Comparison of ENCODE assay signal across 30 cellular contexts in the genomic region with DNA sequence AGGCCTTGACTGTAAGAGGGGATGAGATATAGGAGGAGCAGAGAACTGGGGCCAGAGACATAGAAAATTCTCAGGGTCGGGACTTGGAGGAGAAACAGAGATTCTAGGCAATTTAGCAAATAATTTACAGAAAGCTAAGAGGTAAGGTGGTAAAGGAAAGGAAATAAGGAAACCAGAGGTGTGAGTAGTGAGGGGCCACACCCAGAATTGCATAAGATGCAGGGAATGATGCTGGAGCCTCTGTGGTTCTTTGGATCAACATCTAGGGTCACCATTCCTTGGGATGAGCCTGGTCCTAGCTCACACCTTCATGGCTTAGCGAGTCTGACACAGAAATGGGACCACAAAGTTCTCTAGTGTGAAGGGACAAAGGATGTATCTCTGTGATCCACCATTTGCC. TPM values are rescaled to one million over a fixed set of nuclear protein-coding genes. Genes with fewer than 3 reads are reported as not detected.
"Had no signal": no experiment of that assay in that cellular context is flagged by ENCODE, and none has a peak within 500 bp of the region (broad histone marks: within the 10 kb centered on the region; RNA-seq: fewer than 3 reads in every experiment).

No MANE protein-coding gene starts in this region.

- H3K4me3 ChIP-seq: heart right ventricle, pancreas, prostate gland, sigmoid colon, smooth muscle cell, stomach, tibial artery, upper lobe of right lung had no signal

- H3K27ac Mint-ChIP-seq: activated CD4-positive, alpha-beta memory T cell treated with anti-CD3 and anti-CD28 coated beads, Interleukin-2, amount 10 ng/mL, durations not matched to agents 7 days and 5 days; activated CD4-positive, alpha-beta T cell treated with anti-CD3 and anti-CD28 coated beads, Interleukin-2, amount 10 ng/mL, durations not matched to agents 7 days and 5 days; activated T-cell treated with anti-CD3 and anti-CD28 coated beads, Interleukin-2, amount 50 U/mL, for 24 hours; mesothelial cell of epicardium; naive thymus-derived CD4-positive, alpha-beta T cell; stimulated activated memory B cell treated with anti-CD40 and anti-IgM and Interleukin-4, amounts not matched to agents 10 μg/mL and 1 μg/mL and 100 μg/mL, for 72 hours; WTC11 had no signal

- H3K27me3 ChIP-seq: foreskin keratinocyte, heart right ventricle, pancreas, sigmoid colon, stomach, tibial artery, upper lobe of right lung had no signal

- H3K4me1 Mint-ChIP-seq: activated CD4-positive, alpha-beta memory T cell treated with anti-CD3 and anti-CD28 coated beads, Interleukin-2, amount 10 ng/mL, durations not matched to agents 7 days and 5 days; stimulated activated memory B cell treated with anti-CD40 and anti-IgM and Interleukin-4, amounts not matched to agents 10 μg/mL and 1 μg/mL and 100 μg/mL, for 72 hours had no signal

- H3K4me3 Mint-ChIP-seq: activated CD4-positive, alpha-beta memory T cell treated with anti-CD3 and anti-CD28 coated beads, Interleukin-2, amount 10 ng/mL, durations not matched to agents 7 days and 5 days; activated CD4-positive, alpha-beta T cell treated with anti-CD3 and anti-CD28 coated beads, Interleukin-2, amount 10 ng/mL, durations not matched to agents 7 days and 5 days; activated T-cell treated with anti-CD3 and anti-CD28 coated beads, Interleukin-2, amount 50 U/mL, for 24 hours; mesothelial cell of epicardium; naive thymus-derived CD4-positive, alpha-beta T cell; stimulated activated memory B cell treated with anti-CD40 and anti-IgM and Interleukin-4, amounts not matched to agents 10 μg/mL and 1 μg/mL and 100 μg/mL, for 72 hours; WTC11 had no signal

- H3K4me1 ChIP-seq: pancreas, prostate gland, tibial artery had no signal

- DNase-seq: activated CD4-positive, alpha-beta memory T cell treated with anti-CD3 and anti-CD28 coated beads, Interleukin-2, amount 10 ng/mL, durations not matched to agents 7 days and 5 days; activated CD4-positive, alpha-beta T cell treated with anti-CD3 and anti-CD28 coated beads for 1 hour; activated CD4-positive, alpha-beta T cell treated with anti-CD3 and anti-CD28 coated beads, Interleukin-2, amount 10 ng/mL, durations not matched to agents 7 days and 5 days; activated gamma-delta T cell; activated naive CD4-positive, alpha-beta T cell treated with anti-CD3 and anti-CD28 coated beads, Interleukin-2, amount 50 U/mL, for 16 hours; activated T-cell treated with anti-CD3 and anti-CD28 coated beads, Interleukin-2, amount 50 U/mL, for 24 hours; amniotic stem cell; effector CD8-positive, alpha-beta T cell; erythroblast; foreskin keratinocyte; heart right ventricle; left cardiac atrium; naive thymus-derived CD4-positive, alpha-beta T cell; nucleus accumbens; pancreas; sigmoid colon; stimulated activated CD4-positive, alpha-beta T cell treated with anti-CD3 and anti-CD28 coated beads, Interleukin-1b, Interleukin-23, amount 100 ng/mL, for 48 hours; stimulated activated CD4-positive, alpha-beta T cell treated with anti-CD3 and anti-CD28 coated beads, Interleukin-4, amount 100 ng/mL, for 4 hours; stimulated activated CD8-positive, alpha-beta memory T cell treated with anti-CD3 and anti-CD28 coated beads, Interleukin-4, amount 100 ng/mL, for 48 hours; stomach; T-helper 2 cell; tibial artery; upper lobe of right lung had no signal

- ATAC-seq: foreskin keratinocyte; heart right ventricle; left cardiac atrium; naive thymus-derived CD4-positive, alpha-beta T cell; pancreas; upper lobe of right lung; WTC11 had no signal

- H3K27me3 Mint-ChIP-seq: activated CD4-positive, alpha-beta T cell treated with anti-CD3 and anti-CD28 coated beads, Interleukin-2, amount 10 ng/mL, durations not matched to agents 7 days and 5 days had no signal

- H3K27ac ChIP-seq: foreskin keratinocyte, heart right ventricle, pancreas, prostate gland, sigmoid colon, stomach, tibial artery, upper lobe of right lung had no signal

- H3K9me3 Mint-ChIP-seq: activated CD4-positive, alpha-beta memory T cell treated with anti-CD3 and anti-CD28 coated beads, Interleukin-2, amount 10 ng/mL, durations not matched to agents 7 days and 5 days; activated CD4-positive, alpha-beta T cell treated with anti-CD3 and anti-CD28 coated beads, Interleukin-2, amount 10 ng/mL, durations not matched to agents 7 days and 5 days; activated T-cell treated with anti-CD3 and anti-CD28 coated beads, Interleukin-2, amount 50 U/mL, for 24 hours; mesothelial cell of epicardium; stimulated activated memory B cell treated with anti-CD40 and anti-IgM and Interleukin-4, amounts not matched to agents 10 μg/mL and 1 μg/mL and 100 μg/mL, for 72 hours; WTC11 had no signal

- H3K9me3 ChIP-seq: heart right ventricle, pancreas, prostate gland, sigmoid colon, stomach, tibial artery, upper lobe of right lung had no signal

- H3K36me3 ChIP-seq: heart right ventricle, pancreas, prostate gland, sigmoid colon, stomach, tibial artery, upper lobe of right lung had no signal

- H3K36me3 Mint-ChIP-seq: mesothelial cell of epicardium; naive thymus-derived CD4-positive, alpha-beta T cell; stimulated activated memory B cell treated with anti-CD40 and anti-IgM and Interleukin-4, amounts not matched to agents 10 μg/mL and 1 μg/mL and 100 μg/mL, for 72 hours; WTC11 had no signal

RNA-seq across cellular contexts. Expression of a gene that starts 0.9 kb away (rescaled TPM):
- total RNA-seq: activated CD4-positive, alpha-beta memory T cell treated with anti-CD3 and anti-CD28 coated beads, Interleukin-2, amount 10 ng/mL, durations not matched to agents 7 days and 5 days; activated CD4-positive, alpha-beta T cell treated with anti-CD3 and anti-CD28 coated beads, Interleukin-2, amount 10 ng/mL, durations not matched to agents 7 days and 5 days; dermis microvascular lymphatic vessel endothelial cell; left cardiac atrium; liver; naive thymus-derived CD4-positive, alpha-beta T cell; pancreas; stomach; upper lobe of right lung; WTC11 had no signal
- polyA plus RNA-seq: liver; naive thymus-derived CD4-positive, alpha-beta T cell; pancreas had no signal
